8 cellular contexts compared by ENCODE assay signal in the genomic region with DNA sequence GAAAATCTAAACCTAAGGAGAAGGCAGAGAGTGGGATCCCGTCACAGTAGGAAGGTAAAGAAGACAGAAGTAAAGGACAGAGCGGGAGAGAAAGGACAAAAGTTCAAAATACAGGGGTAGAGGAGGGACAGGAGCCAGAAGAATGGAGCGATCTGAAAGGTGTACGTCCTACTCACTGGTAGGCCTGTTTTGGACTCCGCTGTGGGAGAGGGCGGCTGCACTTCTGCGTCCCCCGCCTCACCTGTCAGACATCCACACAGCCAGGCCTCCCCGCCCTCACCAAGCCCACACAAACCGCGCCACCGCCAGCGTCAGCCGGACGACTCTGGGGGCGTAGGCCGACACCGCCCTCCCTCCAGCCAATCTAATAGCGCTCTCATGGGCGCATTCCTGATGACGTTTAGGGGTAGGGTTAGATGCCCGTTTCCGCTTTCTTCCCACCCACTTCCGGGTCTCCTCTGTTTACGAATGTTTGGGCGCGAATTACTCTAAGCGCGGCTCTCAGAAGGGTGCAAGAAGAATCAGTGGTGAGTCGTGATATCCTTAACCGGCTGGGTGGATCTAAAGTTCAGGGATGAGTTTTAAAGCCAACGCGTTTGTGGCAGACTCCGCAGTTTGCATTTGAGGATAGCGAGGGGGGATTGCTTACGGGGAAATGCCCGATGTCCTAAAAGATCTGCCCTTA. TPM values are rescaled to one million over a fixed set of nuclear protein-coding genes. Genes with fewer than 3 reads are reported as not detected.
A peak's percentile ranks its signal among the peaks of the same experiment; 100 is the strongest.
DNase-seq lines count a peak whose midpoint lies in the region; TF ChIP-seq lines count a peak whose summit lies in the region.

Gene CENPQ, plus strand, starts transcription at position 444 of the 685 bp plus-strand sequence. CDS start 6,807 bp downstream, outside the sequence.
Gene MMUT, minus strand, starts transcription at position 327 of the 685 bp plus-strand sequence. CDS start 3,787 bp downstream, outside the sequence.

- peak within 1 kb of the TSS; percentile 74 for H3K27ac ChIP-seq in effector memory CD4-positive, alpha-beta T cell (ENCODE audit: insufficient read depth, low read length, poor library complexity, severe bottlenecking)

- no peak for TF ChIP-seq CTCF in GM20000 (IDR thresholded peaks at IDR 0.05; ENCODE audit: extremely low read depth, missing control alignments)

- H3K27me3 ChIP-seq in effector memory CD4-positive, alpha-beta T cell (replicated peaks; ENCODE audit: control insufficient read depth, insufficient read depth, low read length, poor library complexity, severe bottlenecking), result no peaks in the 10 kb centered on the region

- CTCF ChIA-PET in activated CD8-positive, alpha-beta memory T cell treated with anti-CD3 and anti-CD28 coated beads for 36 hours (lab: Charles Lee), result no interaction called here

- peak within 1 kb of the TSS; percentile 73 for H3K4me3 ChIP-seq in effector memory CD4-positive, alpha-beta T cell (ENCODE audit: insufficient read depth, low read depth, low read length, poor library complexity, severe bottlenecking)

- DNase-seq in CMK (ENCODE audit: low read depth) (peak; percentile 79), GM20000 (ENCODE audit: low spot score) (peak; percentile 90), HT-29 (ENCODE audit: low spot score) (peak; percentile 97), NOMO-1 (lab: John Stamatoyannopoulos, UW; ENCODE audit: unreplicated experiment in 2 of 2) (peak; percentile 97), medulla oblongata (ENCODE audit: extremely low spot score) (peak; percentile 98)
- DNase-seq in effector memory CD4-positive, alpha-beta T cell, result peak; percentile 82 to 87 (median 83)
- DNase-seq in stimulated activated CD8-positive, alpha-beta memory T cell treated with anti-CD3 and anti-CD28 coated beads, Interleukin-12 subunit alpha, Interleukin-12 subunit beta, amount 100 ng/mL, for 1 hour (ENCODE audit: low read depth), result peak; percentile 84

- POLR2A ChIA-PET in activated CD8-positive, alpha-beta memory T cell treated with anti-CD3 and anti-CD28 coated beads for 36 hours (lab: Charles Lee), result no interaction called here

- H3K4me1 ChIP-seq in effector memory CD4-positive, alpha-beta T cell (ENCODE audit: control insufficient read depth, insufficient read depth, low read length, poor library complexity, severe bottlenecking), result peaks cover 12% of the 10 kb centered on the region

- H3K36me3 ChIP-seq in effector memory CD4-positive, alpha-beta T cell (ENCODE audit: control insufficient read depth, insufficient read depth, low read length), result no peaks in the 10 kb centered on the region

- no peaks in the 10 kb centered on the region for H3K9me3 ChIP-seq in effector memory CD4-positive, alpha-beta T cell (ENCODE audit: control insufficient read depth, low read length)

RNA-seq across cellular contexts. Expression of gene CENPQ, which starts in this region (rescaled TPM):
- total RNA-seq in HT-29 (2014; rRNA removed; shearing (Covaris generic)), result 3.3 and 3.5 TPM in 2 replicates
- total RNA-seq in activated CD8-positive, alpha-beta memory T cell treated with anti-CD3 and anti-CD28 coated beads for 36 hours, result 10 to 100 TPM; 17.6 to 18.4 TPM

RNA-seq across cellular contexts. Expression of gene MMUT, which starts in this region (rescaled TPM):
- total RNA-seq in HT-29 (2014; rRNA removed; shearing (Covaris generic)), result 3.8 and 4.4 TPM in 2 replicates
- total RNA-seq in activated CD8-positive, alpha-beta memory T cell treated with anti-CD3 and anti-CD28 coated beads for 36 hours, result 10 to 100 TPM; 11.4 to 11.5 TPM

Comparison
In these comparisons a context has a peak if more than half of its experiments do, and no peak if none do; other contexts are left out.
1. Peak in every context shown above with its lines: DNase-seq, H3K4me3 ChIP-seq and H3K27ac ChIP-seq.